ENCODE assay signal across 8 cellular contexts in the genomic region with DNA sequence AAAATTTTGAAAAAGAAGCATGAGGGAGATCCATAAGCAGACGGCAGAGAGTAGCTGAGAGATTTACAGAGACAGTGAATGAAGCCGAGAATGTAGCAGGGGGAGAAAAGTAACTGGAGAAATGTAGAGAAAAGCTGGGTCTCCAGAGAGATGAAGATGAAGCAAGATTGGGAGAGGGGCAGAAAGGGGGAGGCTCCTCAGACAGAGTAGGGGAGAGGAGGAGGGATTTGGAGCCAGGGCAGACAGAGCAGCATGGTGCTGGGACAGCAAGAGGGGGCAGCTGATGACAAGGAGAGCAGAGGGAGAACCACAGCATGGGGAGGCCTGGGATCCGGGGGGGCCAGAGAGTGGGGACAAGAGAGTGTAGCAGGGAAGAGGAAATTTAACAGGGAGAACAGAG. TPM values are rescaled to one million over a fixed set of nuclear protein-coding genes. Genes with fewer than 3 reads are reported as not detected.
DNase-seq lines count a peak whose midpoint lies in the region; ATAC-seq lines count a peak whose summit lies in the region.

No MANE protein-coding gene starts in this region.

- H3K27ac ChIP-seq in thymus (ENCODE audit: low read depth): no peak overlapping the region

- CTCF ChIA-PET in activated CD4-positive, alpha-beta T cell treated with anti-CD3 and anti-CD28 coated beads, Interleukin-2, amount 10 ng/mL, durations not matched to agents 7 days and 5 days (lab: Charles Lee): no interaction called here

- DNase-seq in activated CD4-positive, alpha-beta T cell treated with anti-CD3 and anti-CD28 coated beads, Interleukin-2, amount 10 ng/mL, durations not matched to agents 7 days and 5 days: no peak
- DNase-seq in activated CD4-positive, alpha-beta T cell treated with anti-CD3 and anti-CD28 coated beads, Interleukin-2, amount 50 U/mL, for 1 hour: no peak
- peak; percentile 6 for DNase-seq in activated naive CD8-positive, alpha-beta T cell treated with anti-CD3 and anti-CD28 coated beads, Interleukin-2, amount 50 U/mL, for 24 hours
- no peak for DNase-seq in left colon
- DNase-seq in stimulated activated CD4-positive, alpha-beta T cell treated with anti-CD3 and anti-CD28 coated beads, Interleukin-2, amount 100 ng/mL, for 24 hours: no peak

- peaks cover 51% of the 10 kb centered on the region for H3K9me3 Mint-ChIP-seq in activated CD4-positive, alpha-beta T cell treated with anti-CD3 and anti-CD28 coated beads, Interleukin-2, amount 10 ng/mL, durations not matched to agents 7 days and 5 days
- peaks cover 40% of the 10 kb centered on the region for H3K9me3 Mint-ChIP-seq in activated naive CD8-positive, alpha-beta T cell treated with anti-CD3 and anti-CD28 coated beads, Interleukin-2, amount 50 U/mL, for 24 hours

- H3K4me3 Mint-ChIP-seq in activated CD4-positive, alpha-beta T cell treated with anti-CD3 and anti-CD28 coated beads, Interleukin-2, amount 10 ng/mL, durations not matched to agents 7 days and 5 days: peak overlapping the region; percentile 92
- H3K4me3 Mint-ChIP-seq in activated naive CD8-positive, alpha-beta T cell treated with anti-CD3 and anti-CD28 coated beads, Interleukin-2, amount 50 U/mL, for 24 hours: peak overlapping the region; percentile 83

- H3K4me1 Mint-ChIP-seq in activated CD4-positive, alpha-beta T cell treated with anti-CD3 and anti-CD28 coated beads, Interleukin-2, amount 10 ng/mL, durations not matched to agents 7 days and 5 days: peaks cover 15% of the 10 kb centered on the region
- H3K4me1 Mint-ChIP-seq in activated naive CD8-positive, alpha-beta T cell treated with anti-CD3 and anti-CD28 coated beads, Interleukin-2, amount 50 U/mL, for 24 hours: peaks cover 9% of the 10 kb centered on the region

- no peak for ATAC-seq in activated naive CD8-positive, alpha-beta T cell treated with anti-CD3 and anti-CD28 coated beads, Interleukin-2, amount 50 U/mL, for 24 hours
- ATAC-seq in left colon: peak; percentile 9
- no peak for ATAC-seq in GM21529 (IDR thresholded peaks at IDR 0.05; ENCODE audit: unreplicated experiment)
- no peak for ATAC-seq in GM21825 (IDR thresholded peaks at IDR 0.05; ENCODE audit: unreplicated experiment)

- H3K36me3 Mint-ChIP-seq in activated CD4-positive, alpha-beta T cell treated with anti-CD3 and anti-CD28 coated beads, Interleukin-2, amount 10 ng/mL, durations not matched to agents 7 days and 5 days (ENCODE audit: low read depth): peaks cover 38% of the 10 kb centered on the region
- peaks cover 39% of the 10 kb centered on the region for H3K36me3 Mint-ChIP-seq in activated naive CD8-positive, alpha-beta T cell treated with anti-CD3 and anti-CD28 coated beads, Interleukin-2, amount 50 U/mL, for 24 hours (ENCODE audit: low read depth)

- no peaks in the 10 kb centered on the region for H3K27me3 ChIP-seq in thymus (ENCODE audit: control insufficient read depth, insufficient read depth)

- H3K4me3 ChIP-seq in thymus (ENCODE audit: low read length): peak overlapping the region; percentile 87

- POLR2A ChIA-PET in activated CD4-positive, alpha-beta T cell treated with anti-CD3 and anti-CD28 coated beads, Interleukin-2, amount 10 ng/mL, durations not matched to agents 7 days and 5 days (lab: Charles Lee): no interaction called here

- intact Hi-C loops in left colon (cut with DNase I, micrococcal nuclease): no loop called here

- no peaks in the 10 kb centered on the region for H3K36me3 ChIP-seq in thymus (ENCODE audit: control insufficient read depth, insufficient read depth)

- WGBS in thymus: 10% methylated on average over 3 of the region's 3 CpGs

- peaks cover 3% of the 10 kb centered on the region for H3K9me3 ChIP-seq in thymus (ENCODE audit: control insufficient read depth)

- no peaks in the 10 kb centered on the region for H3K4me1 ChIP-seq in thymus (ENCODE audit: control insufficient read depth, insufficient read depth, low read length)

- no peaks in the 10 kb centered on the region for H3K27me3 Mint-ChIP-seq in activated CD4-positive, alpha-beta T cell treated with anti-CD3 and anti-CD28 coated beads, Interleukin-2, amount 10 ng/mL, durations not matched to agents 7 days and 5 days
- H3K27me3 Mint-ChIP-seq in activated naive CD8-positive, alpha-beta T cell treated with anti-CD3 and anti-CD28 coated beads, Interleukin-2, amount 50 U/mL, for 24 hours: peaks cover 3% of the 10 kb centered on the region

- peak overlapping the region; percentile 99 for H3K27ac Mint-ChIP-seq in activated CD4-positive, alpha-beta T cell treated with anti-CD3 and anti-CD28 coated beads, Interleukin-2, amount 10 ng/mL, durations not matched to agents 7 days and 5 days
- H3K27ac Mint-ChIP-seq in activated naive CD8-positive, alpha-beta T cell treated with anti-CD3 and anti-CD28 coated beads, Interleukin-2, amount 50 U/mL, for 24 hours: peak overlapping the region; percentile 88

RNA-seq across cellular contexts. Expression of a gene that starts 0.9 kb away (rescaled TPM):
- total RNA-seq in activated CD4-positive, alpha-beta T cell treated with anti-CD3 and anti-CD28 coated beads, Interleukin-2, amount 10 ng/mL, durations not matched to agents 7 days and 5 days: 1 to 10 TPM; 2.1 to 2.8 TPM
- 1 to 10 TPM in 1 of 2 donors, under 1 TPM in 1; 0.79 to 1.1 TPM for total RNA-seq in left colon
- polyA plus RNA-seq in thymus: 5.3 TPM

RNA-seq across cellular contexts. Expression of a gene that starts 32.7 kb away (rescaled TPM):
- 10 to 100 TPM; 16.1 to 17.8 TPM for total RNA-seq in activated CD4-positive, alpha-beta T cell treated with anti-CD3 and anti-CD28 coated beads, Interleukin-2, amount 10 ng/mL, durations not matched to agents 7 days and 5 days
- total RNA-seq in left colon: 10 to 100 TPM in 1 of 2 donors, 1 to 10 TPM in 1; 5.6 to 10.3 TPM
- polyA plus RNA-seq in thymus: 24.3 TPM

RNA-seq across cellular contexts. Expression of a gene that starts 40.0 kb away (rescaled TPM):
- 10 to 100 TPM; 17.4 to 18.4 TPM for total RNA-seq in activated CD4-positive, alpha-beta T cell treated with anti-CD3 and anti-CD28 coated beads, Interleukin-2, amount 10 ng/mL, durations not matched to agents 7 days and 5 days
- total RNA-seq in left colon: 10 to 100 TPM; 12.1 to 14.0 TPM
- polyA plus RNA-seq in thymus: 7.2 TPM
